1 cellular context compared by ENCODE assay signal in the genomic region with DNA sequence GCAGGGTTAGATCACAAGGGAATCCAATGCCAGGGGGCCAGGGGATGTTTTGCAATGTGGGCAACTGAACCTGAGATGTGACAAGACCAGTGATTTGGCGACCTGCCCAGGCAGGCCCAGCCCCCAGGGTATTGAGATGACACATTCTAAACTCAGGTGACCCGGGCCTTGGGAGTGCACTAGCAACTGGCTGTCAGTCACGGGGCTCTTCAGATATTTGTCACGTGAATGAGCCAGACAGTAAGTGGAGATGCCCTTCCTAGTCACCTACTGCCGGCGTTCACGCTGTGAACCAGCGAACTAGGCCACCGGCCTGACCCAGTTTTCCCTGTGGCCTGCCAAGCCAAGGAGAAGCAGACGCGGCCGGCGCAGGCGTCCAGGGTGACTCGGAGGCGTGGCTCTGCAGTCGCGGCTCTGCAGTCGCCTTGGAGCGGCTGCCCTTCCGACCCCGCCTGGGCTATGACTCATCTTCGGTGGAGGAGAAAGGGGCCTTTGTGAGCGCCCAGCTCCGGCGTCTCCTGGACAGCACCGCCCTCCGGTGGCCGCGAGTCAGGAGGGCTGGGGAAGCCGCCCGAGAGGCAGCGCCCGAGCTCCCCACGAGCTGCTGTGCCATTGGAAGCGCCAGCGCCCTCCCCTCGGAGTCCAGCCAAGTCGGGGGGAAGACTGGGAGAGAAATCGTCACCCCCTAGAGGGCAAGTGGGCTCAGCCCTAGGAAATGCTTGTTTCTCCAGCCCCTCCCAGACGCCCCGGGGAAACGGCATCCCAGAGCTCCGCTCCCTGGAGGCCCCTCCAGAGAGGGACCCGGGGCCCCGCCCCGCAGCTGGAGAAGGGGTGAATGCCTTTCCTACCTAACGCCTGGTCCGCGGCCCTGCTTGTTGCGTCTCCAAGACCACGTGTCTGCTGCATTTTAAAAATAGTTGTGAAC.
A peak's percentile ranks its signal among the peaks of the same experiment; 100 is the strongest.
TF ChIP-seq lines count a peak whose summit lies in the region.

No MANE protein-coding gene starts in this region.

TF ChIP-seq in K562, 482 proteins besides CTCF, POLR2A, EP300 and RAD21 (continued from another document and continues in another):
- peak; percentile 63 for TF ChIP-seq AFF4 (CRISPR knock-in tag; IDR thresholded peaks at IDR 0.05)
- peak; percentile 71 for TF ChIP-seq ARID1B (IDR thresholded peaks at IDR 0.05)
- no peak for TF ChIP-seq NR4A1 (CRISPR knock-in tag; IDR thresholded peaks at IDR 0.05)
- peak; percentile 67; the same call in 1 of the 2 replicates for TF ChIP-seq NR4A1 (tag; IDR thresholded peaks at IDR 0.05)
- TF ChIP-seq, protein P1, sequence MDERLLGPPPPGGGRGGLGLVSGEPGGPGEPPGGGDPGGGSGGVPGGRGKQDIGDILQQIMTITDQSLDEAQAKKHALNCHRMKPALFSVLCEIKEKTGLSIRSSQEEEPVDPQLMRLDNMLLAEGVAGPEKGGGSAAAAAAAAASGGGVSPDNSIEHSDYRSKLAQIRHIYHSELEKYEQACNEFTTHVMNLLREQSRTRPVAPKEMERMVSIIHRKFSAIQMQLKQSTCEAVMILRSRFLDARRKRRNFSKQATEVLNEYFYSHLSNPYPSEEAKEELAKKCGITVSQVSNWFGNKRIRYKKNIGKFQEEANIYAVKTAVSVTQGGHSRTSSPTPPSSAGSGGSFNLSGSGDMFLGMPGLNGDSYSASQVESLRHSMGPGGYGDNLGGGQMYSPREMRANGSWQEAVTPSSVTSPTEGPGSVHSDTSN (CRISPR knock-in tag; IDR thresholded peaks at IDR 0.05; ENCODE audit: low read depth) = no peak
- TF ChIP-seq, protein P1 (tag; conservative IDR thresholded peaks at IDR 0.05; ENCODE audit: low read depth) = peak; percentile 88
- TF ChIP-seq STAG1 (CRISPR knock-in tag; IDR thresholded peaks at IDR 0.05; ENCODE audit: borderline replicate concordance) = peak; percentile 61; the same call in 1 of the 2 replicates
- TF ChIP-seq E2F3 (CRISPR knock-in tag; IDR thresholded peaks at IDR 0.05) = no peak
- TF ChIP-seq ATF3 (IDR thresholded peaks at IDR 0.05) = peak; percentile 99
- TF ChIP-seq ATF3 (CRISPR knock-in tag; conservative IDR thresholded peaks at IDR 0.05) = peak; percentile 99
- TF ChIP-seq NFE2 (IDR thresholded peaks at IDR 0.05; ENCODE audit: low read depth) = no peak; the same call in 1 of the 2 replicates
- peak; percentile 91 for TF ChIP-seq SMAD4 (CRISPR knock-in tag; conservative IDR thresholded peaks at IDR 0.05)
- TF ChIP-seq SLC30A9 (CRISPR knock-in tag; IDR thresholded peaks at IDR 0.05) = no peak
- no peak for TF ChIP-seq HNRNPH1 (optimal IDR thresholded peaks at IDR 0.05; ENCODE audit: low read depth, low read length)
- peak; percentile 37 for TF ChIP-seq SMAD1 (IDR thresholded peaks at IDR 0.05; ENCODE audit: low read depth, low read length, partially characterized antibody)
- TF ChIP-seq, protein P2, sequence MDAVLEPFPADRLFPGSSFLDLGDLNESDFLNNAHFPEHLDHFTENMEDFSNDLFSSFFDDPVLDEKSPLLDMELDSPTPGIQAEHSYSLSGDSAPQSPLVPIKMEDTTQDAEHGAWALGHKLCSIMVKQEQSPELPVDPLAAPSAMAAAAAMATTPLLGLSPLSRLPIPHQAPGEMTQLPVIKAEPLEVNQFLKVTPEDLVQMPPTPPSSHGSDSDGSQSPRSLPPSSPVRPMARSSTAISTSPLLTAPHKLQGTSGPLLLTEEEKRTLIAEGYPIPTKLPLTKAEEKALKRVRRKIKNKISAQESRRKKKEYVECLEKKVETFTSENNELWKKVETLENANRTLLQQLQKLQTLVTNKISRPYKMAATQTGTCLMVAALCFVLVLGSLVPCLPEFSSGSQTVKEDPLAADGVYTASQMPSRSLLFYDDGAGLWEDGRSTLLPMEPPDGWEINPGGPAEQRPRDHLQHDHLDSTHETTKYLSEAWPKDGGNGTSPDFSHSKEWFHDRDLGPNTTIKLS (IDR thresholded peaks at IDR 0.05; ENCODE audit: borderline replicate concordance, low read depth) = 0 out of 2 replicates have a peak, but pooled peaks have one; percentile 51
- TF ChIP-seq, protein P3, sequence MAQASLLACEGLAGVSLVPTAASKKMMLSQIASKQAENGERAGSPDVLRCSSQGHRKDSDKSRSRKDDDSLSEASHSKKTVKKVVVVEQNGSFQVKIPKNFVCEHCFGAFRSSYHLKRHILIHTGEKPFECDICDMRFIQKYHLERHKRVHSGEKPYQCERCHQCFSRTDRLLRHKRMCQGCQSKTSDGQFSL (CRISPR knock-in tag; IDR thresholded peaks at IDR 0.05) = no peak
- TF ChIP-seq, protein P3 (tag; IDR thresholded peaks at IDR 0.05) = peak in 1 of 2 experiments; percentile 20; a peak in 1 of 4 replicates
- no peak for TF ChIP-seq CEBPG (CRISPR knock-in tag; IDR thresholded peaks at IDR 0.05)
- TF ChIP-seq CEBPG (tag; conservative IDR thresholded peaks at IDR 0.05 in 1 of 2, IDR thresholded peaks at IDR 0.05 in 1 of 2) = peak in 1 of 2 experiments; percentile 46; a peak in 2 of 4 replicates
- TF ChIP-seq SIN3B (IDR thresholded peaks at IDR 0.05; ENCODE audit: low read depth) = peak; percentile 37; the same call in 1 of the 2 replicates
- 0 out of 2 replicates have a peak, but pooled peaks have one; percentile 46 for TF ChIP-seq NR2C2 (CRISPR knock-in tag; IDR thresholded peaks at IDR 0.05)
- TF ChIP-seq NR2C2 (tag; IDR thresholded peaks at IDR 0.05) = peak; percentile 91
- 0 out of 2 replicates have a peak, but pooled peaks have one; percentile 52 for TF ChIP-seq MEF2D (tag; conservative IDR thresholded peaks at IDR 0.05; ENCODE audit: low read depth)
- peak; percentile 85 for TF ChIP-seq ZBTB17 (CRISPR knock-in tag; IDR thresholded peaks at IDR 0.05)
- TF ChIP-seq MNT (conservative IDR thresholded peaks at IDR 0.05) = peak; percentile 92 to 96
- TF ChIP-seq JUN (IDR thresholded peaks at IDR 0.05; ENCODE audit: borderline replicate concordance, low read depth, low read length) = peak; percentile 98
- peak; percentile 62; the same call in 1 of the 2 replicates for TF ChIP-seq JUN (CRISPR knock-in tag; IDR thresholded peaks at IDR 0.05; ENCODE audit: borderline replicate concordance)
- TF ChIP-seq, protein P4, sequence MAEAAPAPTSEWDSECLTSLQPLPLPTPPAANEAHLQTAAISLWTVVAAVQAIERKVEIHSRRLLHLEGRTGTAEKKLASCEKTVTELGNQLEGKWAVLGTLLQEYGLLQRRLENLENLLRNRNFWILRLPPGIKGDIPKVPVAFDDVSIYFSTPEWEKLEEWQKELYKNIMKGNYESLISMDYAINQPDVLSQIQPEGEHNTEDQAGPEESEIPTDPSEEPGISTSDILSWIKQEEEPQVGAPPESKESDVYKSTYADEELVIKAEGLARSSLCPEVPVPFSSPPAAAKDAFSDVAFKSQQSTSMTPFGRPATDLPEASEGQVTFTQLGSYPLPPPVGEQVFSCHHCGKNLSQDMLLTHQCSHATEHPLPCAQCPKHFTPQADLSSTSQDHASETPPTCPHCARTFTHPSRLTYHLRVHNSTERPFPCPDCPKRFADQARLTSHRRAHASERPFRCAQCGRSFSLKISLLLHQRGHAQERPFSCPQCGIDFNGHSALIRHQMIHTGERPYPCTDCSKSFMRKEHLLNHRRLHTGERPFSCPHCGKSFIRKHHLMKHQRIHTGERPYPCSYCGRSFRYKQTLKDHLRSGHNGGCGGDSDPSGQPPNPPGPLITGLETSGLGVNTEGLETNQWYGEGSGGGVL (CRISPR knock-in tag; IDR thresholded peaks at IDR 0.05) = no peak
- peak; percentile 100 for TF ChIP-seq FOSL1 (tag; conservative IDR thresholded peaks at IDR 0.05)
- peak; percentile 73 for TF ChIP-seq MAX (CRISPR knock-in tag; IDR thresholded peaks at IDR 0.05)
- peak; percentile 52 to 81 for TF ChIP-seq E2F6 (IDR thresholded peaks at IDR 0.05; ENCODE audit: borderline replicate concordance in 1 of 2, extremely low read depth in 1 of 2, insufficient read depth in 1 of 2, insufficient read length in 1 of 2, low read depth in 1 of 2, low read length in 1 of 2, poor library complexity in 1 of 2, severe bottlenecking in 1 of 2)
- TF ChIP-seq ZNF766 (CRISPR knock-in tag; conservative IDR thresholded peaks at IDR 0.05) = peak; percentile 90
- peak; percentile 77 for TF ChIP-seq CEBPB (tag; IDR thresholded peaks at IDR 0.05)
- TF ChIP-seq ZNF239 (CRISPR knock-in tag; IDR thresholded peaks at IDR 0.05) = 0 out of 2 replicates have a peak, but pooled peaks have one; percentile 41
- TF ChIP-seq SIX5 (IDR thresholded peaks at IDR 0.05; ENCODE audit: borderline replicate concordance in 1 of 2, insufficient read depth in 1 of 2, low read depth in 1 of 2, low read length in 2 of 2) = no peak
- TF ChIP-seq ZNF507 (tag; conservative IDR thresholded peaks at IDR 0.05) = no peak
- TF ChIP-seq HCFC1 (IDR thresholded peaks at IDR 0.05; ENCODE audit: low read depth, low read length) = peak; percentile 31; the same call in 1 of the 2 replicates
- TF ChIP-seq FOXK1 (CRISPR knock-in tag; IDR thresholded peaks at IDR 0.05; ENCODE audit: borderline replicate concordance) = peak; percentile 43; the same call in 1 of the 2 replicates
- peak; percentile 91 for TF ChIP-seq VEZF1 (CRISPR knock-in tag; IDR thresholded peaks at IDR 0.05)
- TF ChIP-seq MEIS2 (IDR thresholded peaks at IDR 0.05; ENCODE audit: partially characterized antibody) = peak; percentile 77
- peak; percentile 27; the same call in 1 of the 2 replicates for TF ChIP-seq MEF2A (IDR thresholded peaks at IDR 0.05; ENCODE audit: control insufficient read depth, low read depth, low read length)
